Comparison of ENCODE assay signal across 8 cellular contexts in the genomic region with DNA sequence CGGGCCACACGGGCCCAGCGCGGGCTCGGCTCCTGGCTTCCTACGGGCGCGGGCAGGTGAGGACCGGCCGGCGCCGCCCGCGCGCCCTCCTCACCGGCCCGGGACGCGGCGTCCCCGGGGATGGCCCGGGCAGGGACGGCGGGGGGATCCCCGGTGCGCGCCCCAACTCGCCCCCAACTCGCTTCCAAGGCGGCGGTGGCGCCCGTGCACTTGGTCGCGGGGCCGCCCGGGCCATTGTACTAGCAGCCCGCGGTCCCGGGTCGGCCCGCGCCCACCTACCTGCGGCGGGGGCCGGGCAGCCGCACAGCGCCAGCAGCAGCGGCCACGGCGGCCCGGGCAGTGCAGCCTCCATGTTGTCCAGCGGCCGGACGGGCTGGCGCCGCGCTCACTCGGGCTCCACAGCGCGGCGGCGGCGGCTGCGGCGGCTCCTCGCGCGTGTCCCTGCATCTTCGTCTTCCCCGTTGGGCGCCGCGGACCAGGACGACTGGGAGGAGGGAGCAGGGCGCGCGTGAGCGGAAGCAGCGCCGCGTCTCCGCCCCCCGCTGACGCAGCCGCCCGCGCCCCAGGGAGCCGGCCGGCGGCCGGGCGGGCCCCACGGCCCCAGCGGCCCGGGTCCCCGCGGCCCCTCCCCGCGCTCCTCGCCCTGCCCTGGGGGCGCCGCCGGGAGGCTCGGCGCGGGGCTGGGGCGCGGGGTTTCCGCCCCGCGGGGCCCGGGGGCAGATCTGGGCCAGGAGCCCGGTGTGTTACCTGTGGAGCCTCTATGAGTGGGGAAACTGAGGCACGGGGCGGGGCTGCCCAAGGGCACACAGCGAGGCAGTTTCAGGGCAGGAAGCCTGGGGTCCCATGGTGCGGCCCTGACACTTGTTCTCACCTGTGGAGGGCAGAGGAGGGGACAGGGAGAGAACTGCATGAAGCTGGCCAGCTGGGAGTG.
DNase-seq lines count a peak whose midpoint lies in the region; ATAC-seq and TF ChIP-seq lines count a peak whose summit lies in the region.

No MANE protein-coding gene starts in this region.

- TF ChIP-seq POLR2A in IMR-90 (IDR thresholded peaks at IDR 0.05; ENCODE audit: low read depth, low read length), result peak; percentile 72
- TF ChIP-seq POLR2A in breast epithelium (IDR thresholded peaks at IDR 0.05), result no peak

- peak overlapping the region; percentile 60 for H2BK5ac ChIP-seq in IMR-90 (ENCODE audit: low read depth, low read length, poor library complexity, severe bottlenecking)

- peak overlapping the region; percentile 97 for H2AFZ ChIP-seq in IMR-90 (replicated peaks; ENCODE audit: low read length, poor library complexity)

- no TSS peak for BruUV-seq in IMR-90 (replicated peaks; lab: Mats Ljungman, UMichigan)

- peak overlapping the region; percentile 91 for H2AK9ac ChIP-seq in IMR-90 (replicated peaks; ENCODE audit: low read depth, low read length, poor library complexity)

- peaks cover 40% of the 10 kb centered on the region for H4K20me1 ChIP-seq in IMR-90 (ENCODE audit: insufficient read depth, low read length)

- peak overlapping the region; percentile 96 for H2AK5ac ChIP-seq in IMR-90 (ENCODE audit: low read depth, low read length)

- peaks cover 27 to 49% of the 10 kb centered on the region in 2 experiments for H3K79me1 ChIP-seq in IMR-90 (ENCODE audit: low read depth in 1 of 2, low read length in 2 of 2)

- H3K9me1 ChIP-seq in IMR-90 (ENCODE audit: insufficient read depth, low read length), result peaks cover 25% of the 10 kb centered on the region; the same call in 1 of the 2 replicates

- dilution Hi-C loops in IMR-90 (cut with HindIII; ENCODE audit: low sequenced_read_pairs, unreplicated experiment), result no loop called here

- H3K23ac ChIP-seq in IMR-90 (ENCODE audit: low read depth, low read length), result peak overlapping the region; percentile 80

- CTCF ChIA-PET in AG04450 (lab: Charles Lee), result no interaction called here
- CTCF ChIA-PET in IMR-90 (lab: Yijun Ruan, JAX), result no interaction called here
- CTCF ChIA-PET in WTC11 (lab: Charles Lee), result no interaction called here

- no peaks in the 10 kb centered on the region for H3K9me3 Mint-ChIP-seq in WTC11

- H2BK20ac ChIP-seq in IMR-90 (ENCODE audit: low read depth, low read length), result no peak overlapping the region

- H3K9me3 ChIP-seq in AG04450 (ENCODE audit: control insufficient read depth, insufficient read depth, low read length) (no peaks in the 10 kb centered on the region), IMR-90 (ENCODE audit: control insufficient read depth, insufficient read depth, low read length) (no peaks in the 10 kb centered on the region), breast epithelium (no peaks in the 10 kb centered on the region)

- H3K14ac ChIP-seq in IMR-90 (replicated peaks; ENCODE audit: low read depth, low read length), result peak overlapping the region; percentile 88

- no peak overlapping the region for H3K27ac Mint-ChIP-seq in WTC11

- H3K9ac ChIP-seq in IMR-90 (ENCODE audit: low read depth, low read length), result peak overlapping the region; percentile 86

- no peaks in the 10 kb centered on the region for H3K27me3 ChIP-seq in AG04450 (ENCODE audit: control insufficient read depth, insufficient read depth, low read length)
- peaks cover 3% of the 10 kb centered on the region; the same call in 1 of the 2 replicates for H3K27me3 ChIP-seq in IMR-90 (ENCODE audit: control insufficient read depth, insufficient read depth, low read length)
- no peaks in the 10 kb centered on the region for H3K27me3 ChIP-seq in breast epithelium

- in situ Hi-C loops in IMR-90 (cut with MboI; ENCODE audit: low sequenced_read_pairs), result no loop called here

- intact Hi-C loops in IMR-90 (cut with micrococcal nuclease), result no loop called here
- intact Hi-C loops in breast epithelium (cut with DNase I; ENCODE audit: low total_unique reads), result no loop called here

- H4K91ac ChIP-seq in IMR-90 (ENCODE audit: insufficient read depth, low read depth, low read length), result peak overlapping the region; percentile 66

- peak overlapping the region; percentile 91 for H3K4me2 ChIP-seq in IMR-90 (ENCODE audit: low read depth, low read length)

- H3K4me3 ChIP-seq in AG04450 (ENCODE audit: low read depth, low read length) (peak overlapping the region; percentile 69), IMR-90 (ENCODE audit: insufficient read depth, low read depth, low read length) (peak overlapping the region; percentile 93), breast epithelium (peak overlapping the region; percentile 57 to 99 (median 82))

- peaks cover 15% of the 10 kb centered on the region for H3K27me3 Mint-ChIP-seq in WTC11 (ENCODE audit: low read depth)

- TF ChIP-seq CTCF in AG04450 (IDR thresholded peaks at IDR 0.05; ENCODE audit: low read depth, low read length) (no peak), IMR-90 (conservative IDR thresholded peaks at IDR 0.05; ENCODE audit: low read depth, low read length) (no peak), WTC11 (IDR thresholded peaks at IDR 0.05) (no peak), breast epithelium (IDR thresholded peaks at IDR 0.05) (no peak)

- H3K4me1 ChIP-seq in IMR-90 (ENCODE audit: control insufficient read depth, insufficient read depth, low read length) (peaks cover 30% of the 10 kb centered on the region), breast epithelium (peaks cover 9 to 17% of the 10 kb centered on the region in 2 donors)

- TF ChIP-seq RAD21 in IMR-90 (IDR thresholded peaks at IDR 0.05; ENCODE audit: low read length), result no peak

- DNase-seq in AG04450 (ENCODE audit: low read depth, low spot score), result no peak
- peak; percentile 73 for DNase-seq in IMR-90
- DNase-seq in WTC11 (ENCODE audit: low spot score), result no peak
- DNase-seq in breast epithelium (ENCODE audit: low spot score in 2 of 2), result peak in 1 of 2 donors; percentile 73
- DNase-seq in inferior parietal cortex (ENCODE audit: extremely low spot score), result peak; percentile 73
- peak; percentile 15 to 69 for DNase-seq in stimulated activated CD4-positive, alpha-beta T cell treated with anti-CD3 and anti-CD28 coated beads, Interleukin-12 subunit alpha, Interleukin-12 subunit beta, amount 100 ng/mL, for 24 hours (ENCODE audit: low read depth in 2 of 2)

- 0 out of 3 replicates have a peak overlapping the region, but pooled peaks have one; percentile 18 for H2BK15ac ChIP-seq in IMR-90 (ENCODE audit: low read depth, low read length)

- H3K18ac ChIP-seq in IMR-90 (ENCODE audit: low read depth, low read length), result peak overlapping the region; percentile 43

- POLR2A ChIA-PET in AG04450 (lab: Yijun Ruan, JAX), result no interaction called here
- POLR2A ChIA-PET in IMR-90 (lab: Charles Lee; ENCODE audit: unreplicated experiment), result no interaction called here
- POLR2A ChIA-PET in WTC11 (lab: Charles Lee), result no interaction called here

- H3K36me3 Mint-ChIP-seq in WTC11, result no peaks in the 10 kb centered on the region

- peak overlapping the region; percentile 98 to 99 for H4K8ac ChIP-seq in IMR-90 (ENCODE audit: low read depth in 2 of 2, low read length in 2 of 2)

- peak overlapping the region; percentile 21 for H3K27ac ChIP-seq in AG04450 (ENCODE audit: low read depth, low read length)
- peak overlapping the region; percentile 68 for H3K27ac ChIP-seq in IMR-90 (ENCODE audit: insufficient read depth, low read length)
- H3K27ac ChIP-seq in breast epithelium, result peak overlapping the region; percentile 86 to 96

- H3K4me1 Mint-ChIP-seq in WTC11, result peaks cover 23% of the 10 kb centered on the region

- H3K4ac ChIP-seq in IMR-90 (ENCODE audit: low read depth, low read length), result peak overlapping the region; percentile 77

- H2BK120ac ChIP-seq in IMR-90 (ENCODE audit: low read depth, low read length), result peak overlapping the region; percentile 63

- 1% methylated on average over 79 of the region's 118 CpGs; no CpG with 5 or more reads in 1 of the 2 experiments for WGBS in IMR-90 (ENCODE audit: extremely low coverage in 2 of 2, insufficient read length in 1 of 2), 2 experiments

- peak overlapping the region; percentile 96 for H4K5ac ChIP-seq in IMR-90 (ENCODE audit: low read depth, low read length)

- peak overlapping the region; percentile 63 for H3K4me3 Mint-ChIP-seq in WTC11

- ATAC-seq in GM18511 (IDR thresholded peaks at IDR 0.05; ENCODE audit: unreplicated experiment), result peak; percentile 63
- ATAC-seq in IMR-90 (ENCODE audit: low read depth), result peak; percentile 83
- peak; percentile 18 for ATAC-seq in WTC11
- ATAC-seq in GM18873 (IDR thresholded peaks at IDR 0.05; ENCODE audit: low FRiP score, unreplicated experiment), result no peak

- peak overlapping the region; percentile 50; the same call in 1 of the 2 replicates for H3K56ac ChIP-seq in IMR-90 (ENCODE audit: extremely low read depth, insufficient read depth, low read length)

- H3K36me3 ChIP-seq in IMR-90 (ENCODE audit: control insufficient read depth, insufficient read depth, low read length), result no peaks in the 10 kb centered on the region
- H3K36me3 ChIP-seq in breast epithelium, result no peaks in the 10 kb centered on the region

TF ChIP-seq in IMR-90, 13 proteins besides CTCF, POLR2A, EP300 and RAD21 (continues in another document):
- TF ChIP-seq BHLHE40 (IDR thresholded peaks at IDR 0.05; ENCODE audit: low read depth, low read length), result peak; percentile 76
- TF ChIP-seq, protein P1, sequence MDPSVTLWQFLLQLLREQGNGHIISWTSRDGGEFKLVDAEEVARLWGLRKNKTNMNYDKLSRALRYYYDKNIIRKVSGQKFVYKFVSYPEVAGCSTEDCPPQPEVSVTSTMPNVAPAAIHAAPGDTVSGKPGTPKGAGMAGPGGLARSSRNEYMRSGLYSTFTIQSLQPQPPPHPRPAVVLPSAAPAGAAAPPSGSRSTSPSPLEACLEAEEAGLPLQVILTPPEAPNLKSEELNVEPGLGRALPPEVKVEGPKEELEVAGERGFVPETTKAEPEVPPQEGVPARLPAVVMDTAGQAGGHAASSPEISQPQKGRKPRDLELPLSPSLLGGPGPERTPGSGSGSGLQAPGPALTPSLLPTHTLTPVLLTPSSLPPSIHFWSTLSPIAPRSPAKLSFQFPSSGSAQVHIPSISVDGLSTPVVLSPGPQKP (IDR thresholded peaks at IDR 0.05; ENCODE audit: borderline replicate concordance, low read depth, low read length), result no peak
- peak; percentile 36; the same call in 1 of the 2 replicates for TF ChIP-seq MXI1 (IDR thresholded peaks at IDR 0.05; ENCODE audit: borderline replicate concordance, low read depth, low read length)

TF ChIP-seq in WTC11, 78 proteins besides CTCF, POLR2A, EP300 and RAD21 (continues in another document):
- TF ChIP-seq ZNF423 (CRISPR knock-in tag; IDR thresholded peaks at IDR 0.05), result 0 out of 2 replicates have a peak, but pooled peaks have one; percentile 13
- 0 out of 2 replicates have a peak, but pooled peaks have one; percentile 42 for TF ChIP-seq KAT7 (CRISPR knock-in tag; IDR thresholded peaks at IDR 0.05; ENCODE audit: borderline replicate concordance)

Comparison
In these comparisons a context has a peak if more than half of its experiments do, and no peak if none do; other contexts are left out.
1. DNase-seq: peak in IMR-90 (single experiment), inferior parietal cortex (single experiment) and stimulated activated CD4-positive, alpha-beta T cell treated with anti-CD3 and anti-CD28 coated beads, Interleukin-12 subunit alpha, Interleukin-12 subunit beta, amount 100 ng/mL, for 24 hours (2 of 2); none in AG04450 (single experiment) and WTC11 (single experiment).
2. H3K27ac ChIP-seq: peak in every context shown above with its lines; median percentile 91 in breast epithelium; 68 in IMR-90; 21 in AG04450.
3. Peak in every context shown above with its lines, with median percentiles within 50 percentile points of each other: H3K4me3 ChIP-seq.